Comparison of ENCODE assay signal across 8 cellular contexts in genomic region chr17:82297804-82298537, GRCh38. TPM values are rescaled to one million over a fixed set of nuclear protein-coding genes. Genes with fewer than 3 reads are reported as not detected.
DNase-seq lines count a peak whose midpoint lies in the region; ATAC-seq and TF ChIP-seq lines count a peak whose summit lies in the region.

No MANE protein-coding gene starts in this region.

- DNase-seq in AG09309 (ENCODE audit: low read depth) (peak; percentile 75), HK-2 (ENCODE audit: unreplicated experiment) (peak; percentile 87), glomerular visceral epithelial cell (ENCODE audit: extremely low spot score) (peak; percentile 91), psoas muscle (peak; percentile 91 to 94), upper lobe of right lung (peak; percentile 94)

- no peaks in the 10 kb centered on the region for H3K9me3 ChIP-seq in psoas muscle
- H3K9me3 ChIP-seq in upper lobe of right lung, result no peaks in the 10 kb centered on the region

- TF ChIP-seq CTCF in AG09309 (IDR thresholded peaks at IDR 0.05; ENCODE audit: control insufficient read depth, insufficient read depth, low read depth, low read length, missing control alignments) (no peak), psoas muscle (IDR thresholded peaks at IDR 0.05) (no peak), upper lobe of right lung (IDR thresholded peaks at IDR 0.05) (no peak)

- peak overlapping the region; percentile 93 for H3K27ac ChIP-seq in psoas muscle
- peak overlapping the region; percentile 96 for H3K27ac ChIP-seq in upper lobe of right lung

- peak overlapping the region; percentile 98 for H3K4me3 Mint-ChIP-seq in activated naive CD4-positive, alpha-beta T cell treated with anti-CD3 and anti-CD28 coated beads, Interleukin-2, amount 50 U/mL, for 24 hours

- H3K27me3 ChIP-seq in psoas muscle (ENCODE audit: insufficient read depth in 3 of 3, low read length in 2 of 3) (no peaks in the 10 kb centered on the region), upper lobe of right lung (no peaks in the 10 kb centered on the region)

- H3K36me3 ChIP-seq in psoas muscle (ENCODE audit: insufficient read depth in 1 of 2, low read depth in 1 of 2), result no peaks in the 10 kb centered on the region
- H3K36me3 ChIP-seq in upper lobe of right lung, result no peaks in the 10 kb centered on the region

- H3K4me1 ChIP-seq in psoas muscle (peaks cover 36% of the 10 kb centered on the region), upper lobe of right lung (peaks cover 45% of the 10 kb centered on the region)

- peak; percentile 68 for TF ChIP-seq POLR2A in GM18951 (IDR thresholded peaks at IDR 0.05; ENCODE audit: extremely low read depth, insufficient read depth, insufficient read length)

- in situ Hi-C loops in GM18951 (cut with MboI; ENCODE audit: low sequenced_read_pairs, unreplicated experiment), result no loop called here

- H3K4me3 ChIP-seq in AG09309 (ENCODE audit: control insufficient read depth, low read depth, low read length), result peak overlapping the region; percentile 56
- peak overlapping the region; percentile 67 for H3K4me3 ChIP-seq in psoas muscle
- peak overlapping the region; percentile 51 for H3K4me3 ChIP-seq in upper lobe of right lung

- H3K36me3 Mint-ChIP-seq in activated naive CD4-positive, alpha-beta T cell treated with anti-CD3 and anti-CD28 coated beads, Interleukin-2, amount 50 U/mL, for 24 hours, result no peaks in the 10 kb centered on the region

- intact Hi-C loops in psoas muscle (cut with DNase I), result no loop called here
- intact Hi-C loops in upper lobe of right lung (cut with DNase I), result no loop called here

- peaks cover 78% of the 10 kb centered on the region for H3K4me1 Mint-ChIP-seq in activated naive CD4-positive, alpha-beta T cell treated with anti-CD3 and anti-CD28 coated beads, Interleukin-2, amount 50 U/mL, for 24 hours

- WGBS in psoas muscle, 3 donors, result 1 to 6% (median 2%) methylated on average over 32 to 36 of the region's 36 CpGs

- peak; percentile 77 for ATAC-seq in SK-N-SH treated with all-trans-retinoic acid at 6 μM for 48 hours
- peak; percentile 66 to 76 (median 73) for ATAC-seq in psoas muscle
- peak; percentile 84 for ATAC-seq in upper lobe of right lung

- no peaks in the 10 kb centered on the region for H3K27me3 Mint-ChIP-seq in activated naive CD4-positive, alpha-beta T cell treated with anti-CD3 and anti-CD28 coated beads, Interleukin-2, amount 50 U/mL, for 24 hours

- H3K27ac Mint-ChIP-seq in activated naive CD4-positive, alpha-beta T cell treated with anti-CD3 and anti-CD28 coated beads, Interleukin-2, amount 50 U/mL, for 24 hours, result peak overlapping the region; percentile 100

- H3K9me3 Mint-ChIP-seq in activated naive CD4-positive, alpha-beta T cell treated with anti-CD3 and anti-CD28 coated beads, Interleukin-2, amount 50 U/mL, for 24 hours, result no peaks in the 10 kb centered on the region

TF ChIP-seq in SK-N-SH treated with all-trans-retinoic acid at 6 μM for 48 hours, 23 proteins besides CTCF, POLR2A, EP300 and RAD21:
- no peak for TF ChIP-seq ARNTL (CRISPR knock-in tag; IDR thresholded peaks at IDR 0.05; ENCODE audit: borderline replicate concordance, low read depth)
- TF ChIP-seq SNAI2 (CRISPR knock-in tag; IDR thresholded peaks at IDR 0.05), result no peak
- TF ChIP-seq GLIS3 (CRISPR knock-in tag; IDR thresholded peaks at IDR 0.05), result 0 out of 2 replicates have a peak, but pooled peaks have one; percentile 11
- peak; percentile 21; the same call in 1 of the 2 replicates for TF ChIP-seq POU6F1 (CRISPR knock-in tag; IDR thresholded peaks at IDR 0.05; ENCODE audit: borderline replicate concordance, low read depth)
- no peak for TF ChIP-seq CSDC2 (CRISPR knock-in tag; IDR thresholded peaks at IDR 0.05)
- TF ChIP-seq ZNF565 (CRISPR knock-in tag; conservative IDR thresholded peaks at IDR 0.05; ENCODE audit: low read depth), result 0 out of 2 replicates have a peak, but pooled peaks have one; percentile 41
- no peak for TF ChIP-seq PPARA (CRISPR knock-in tag; IDR thresholded peaks at IDR 0.05; ENCODE audit: borderline replicate concordance)
- 0 out of 2 replicates have a peak, but pooled peaks have one; percentile 45 for TF ChIP-seq ZFP3 (CRISPR knock-in tag; IDR thresholded peaks at IDR 0.05)
- TF ChIP-seq, protein P1, sequence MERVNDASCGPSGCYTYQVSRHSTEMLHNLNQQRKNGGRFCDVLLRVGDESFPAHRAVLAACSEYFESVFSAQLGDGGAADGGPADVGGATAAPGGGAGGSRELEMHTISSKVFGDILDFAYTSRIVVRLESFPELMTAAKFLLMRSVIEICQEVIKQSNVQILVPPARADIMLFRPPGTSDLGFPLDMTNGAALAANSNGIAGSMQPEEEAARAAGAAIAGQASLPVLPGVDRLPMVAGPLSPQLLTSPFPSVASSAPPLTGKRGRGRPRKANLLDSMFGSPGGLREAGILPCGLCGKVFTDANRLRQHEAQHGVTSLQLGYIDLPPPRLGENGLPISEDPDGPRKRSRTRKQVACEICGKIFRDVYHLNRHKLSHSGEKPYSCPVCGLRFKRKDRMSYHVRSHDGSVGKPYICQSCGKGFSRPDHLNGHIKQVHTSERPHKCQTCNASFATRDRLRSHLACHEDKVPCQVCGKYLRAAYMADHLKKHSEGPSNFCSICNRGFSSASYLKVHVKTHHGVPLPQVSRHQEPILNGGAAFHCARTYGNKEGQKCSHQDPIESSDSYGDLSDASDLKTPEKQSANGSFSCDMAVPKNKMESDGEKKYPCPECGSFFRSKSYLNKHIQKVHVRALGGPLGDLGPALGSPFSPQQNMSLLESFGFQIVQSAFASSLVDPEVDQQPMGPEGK (CRISPR knock-in tag; IDR thresholded peaks at IDR 0.05; ENCODE audit: borderline replicate concordance), result peak; percentile 85
- TF ChIP-seq, protein P2, sequence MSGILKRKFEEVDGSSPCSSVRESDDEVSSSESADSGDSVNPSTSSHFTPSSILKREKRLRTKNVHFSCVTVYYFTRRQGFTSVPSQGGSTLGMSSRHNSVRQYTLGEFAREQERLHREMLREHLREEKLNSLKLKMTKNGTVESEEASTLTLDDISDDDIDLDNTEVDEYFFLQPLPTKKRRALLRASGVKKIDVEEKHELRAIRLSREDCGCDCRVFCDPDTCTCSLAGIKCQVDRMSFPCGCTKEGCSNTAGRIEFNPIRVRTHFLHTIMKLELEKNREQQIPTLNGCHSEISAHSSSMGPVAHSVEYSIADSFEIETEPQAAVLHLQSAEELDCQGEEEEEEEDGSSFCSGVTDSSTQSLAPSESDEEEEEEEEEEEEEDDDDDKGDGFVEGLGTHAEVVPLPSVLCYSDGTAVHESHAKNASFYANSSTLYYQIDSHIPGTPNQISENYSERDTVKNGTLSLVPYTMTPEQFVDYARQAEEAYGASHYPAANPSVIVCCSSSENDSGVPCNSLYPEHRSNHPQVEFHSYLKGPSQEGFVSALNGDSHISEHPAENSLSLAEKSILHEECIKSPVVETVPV (CRISPR knock-in tag; IDR thresholded peaks at IDR 0.05), result no peak
- no peak for TF ChIP-seq TCF4 (CRISPR knock-in tag; IDR thresholded peaks at IDR 0.05; ENCODE audit: borderline replicate concordance)

RNA-seq across cellular contexts. Expression of gene CD7, which starts 19.4 kb away (rescaled TPM):
- under 1 TPM in 3 of 4 donors, not detected in 1; 0.18 to 0.81 (median 0.71) TPM for total RNA-seq in psoas muscle
- under 1 TPM; 0.13 to 0.19 (median 0.16) TPM for polyA plus RNA-seq in psoas muscle
- 7.2 TPM for total RNA-seq in upper lobe of right lung

RNA-seq across cellular contexts. Expression of gene CSNK1D, which starts 24.5 kb away (rescaled TPM):
- 100 to 1,000 TPM in 3 of 4 donors, 10 to 100 TPM in 1; 73.5 to 139 (median 116) TPM for total RNA-seq in psoas muscle
- polyA plus RNA-seq in psoas muscle, result 100 to 1,000 TPM in 1 of 3 donors, 10 to 100 TPM in 2; 74.3 to 124 (median 92.7) TPM
- 150 TPM for total RNA-seq in upper lobe of right lung

RNA-seq across cellular contexts. Expression of gene SECTM1, which starts 35.6 kb away (rescaled TPM):
- total RNA-seq in psoas muscle (1 to 10 TPM; 1.2 to 2.3 (median 1.7) TPM), upper lobe of right lung (26.4 TPM)
- 1 to 10 TPM in 2 of 3 donors, under 1 TPM in 1; 0.70 to 1.2 (median 1.0) TPM for polyA plus RNA-seq in psoas muscle

Comparison
In these comparisons a context has a peak if more than half of its experiments do, and no peak if none do; other contexts are left out.
1. Peak in every context shown above with its lines: DNase-seq, ATAC-seq, H3K4me3 ChIP-seq and H3K27ac ChIP-seq.